In genomic region chr1:53616927-53617326, GRCh38 we compare ENCODE assay signal across 15 cellular contexts.
DNase-seq lines count a peak whose midpoint lies in the region; ATAC-seq lines count a peak whose summit lies in the region.
"Had no signal": no experiment of that assay in that cellular context is flagged by ENCODE, and none has a peak within 500 bp of the region (broad histone marks: within the 10 kb centered on the region; RNA-seq: fewer than 3 reads in every experiment).

No MANE protein-coding gene starts in this region.

- H3K27me3 Mint-ChIP-seq in activated naive CD4-positive, alpha-beta T cell treated with anti-CD3 and anti-CD28 coated beads, Interleukin-2, amount 10 ng/mL, durations not matched to agents 7 days and 5 days, result peaks cover 21% of the 10 kb centered on the region
- H3K27me3 Mint-ChIP-seq: activated naive CD8-positive, alpha-beta T cell treated with anti-CD3 and anti-CD28 coated beads for 36 hours had no signal

- no peaks in the 10 kb centered on the region for H3K36me3 Mint-ChIP-seq in activated naive CD4-positive, alpha-beta T cell treated with anti-CD3 and anti-CD28 coated beads, Interleukin-2, amount 10 ng/mL, durations not matched to agents 7 days and 5 days

- no peak overlapping the region for H3K4me3 Mint-ChIP-seq in activated naive CD4-positive, alpha-beta T cell treated with anti-CD3 and anti-CD28 coated beads, Interleukin-2, amount 10 ng/mL, durations not matched to agents 7 days and 5 days
- H3K4me3 Mint-ChIP-seq: activated CD8-positive, alpha-beta T cell treated with anti-CD3 and anti-CD28 coated beads, Interleukin-2, amount 10 ng/mL, durations not matched to agents 7 days and 5 days; activated naive CD8-positive, alpha-beta T cell treated with anti-CD3 and anti-CD28 coated beads for 36 hours had no signal

- peak; percentile 19 for DNase-seq in activated naive CD4-positive, alpha-beta T cell treated with anti-CD3 and anti-CD28 coated beads, Interleukin-2, amount 10 ng/mL, durations not matched to agents 7 days and 5 days
- DNase-seq in activated naive CD4-positive, alpha-beta T cell treated with anti-CD3 and anti-CD28 coated beads, Interleukin-2, amount 50 U/mL, for 16 hours, result no peak
- DNase-seq in activated CD8-positive, alpha-beta memory T cell treated with anti-CD3 and anti-CD28 coated beads, Interleukin-2, amount 50 U/mL, for 48 hours, result peak; percentile 34
- DNase-seq in iPS-NIHi7 (ENCODE audit: extremely low spot score) (peak; percentile 66), ureter (ENCODE audit: low spot score) (peak; percentile 37), SIG-M5 (lab: John Stamatoyannopoulos, UW) (no peak), GM03348 (ENCODE audit: low spot score) (no peak)
- DNase-seq: activated CD8-positive, alpha-beta T cell treated with anti-CD3 and anti-CD28 coated beads, Interleukin-2, amount 10 ng/mL, durations not matched to agents 7 days and 5 days; activated naive CD8-positive, alpha-beta T cell treated with anti-CD3 and anti-CD28 coated beads for 36 hours; AML-193; mucosa of descending colon; NCI-H1105 treated with DMSO at 0.1 percent for 48 hours; T-helper 9 cell had no signal

- CTCF ChIA-PET in activated naive CD4-positive, alpha-beta T cell treated with anti-CD3 and anti-CD28 coated beads, Interleukin-2, amount 10 ng/mL, durations not matched to agents 7 days and 5 days (lab: Charles Lee), result no interaction called here

- peaks cover 2% of the 10 kb centered on the region for H3K9me3 Mint-ChIP-seq in activated naive CD4-positive, alpha-beta T cell treated with anti-CD3 and anti-CD28 coated beads, Interleukin-2, amount 10 ng/mL, durations not matched to agents 7 days and 5 days

- H3K27ac Mint-ChIP-seq in activated naive CD4-positive, alpha-beta T cell treated with anti-CD3 and anti-CD28 coated beads, Interleukin-2, amount 10 ng/mL, durations not matched to agents 7 days and 5 days, result no peak overlapping the region
- H3K27ac Mint-ChIP-seq: activated CD8-positive, alpha-beta T cell treated with anti-CD3 and anti-CD28 coated beads, Interleukin-2, amount 10 ng/mL, durations not matched to agents 7 days and 5 days; activated naive CD8-positive, alpha-beta T cell treated with anti-CD3 and anti-CD28 coated beads for 36 hours had no signal

- ATAC-seq in GM18861 (IDR thresholded peaks at IDR 0.05; ENCODE audit: unreplicated experiment), result no peak
- ATAC-seq: activated CD8-positive, alpha-beta T cell treated with anti-CD3 and anti-CD28 coated beads, Interleukin-2, amount 10 ng/mL, durations not matched to agents 7 days and 5 days; gastroesophageal sphincter; mucosa of descending colon had no signal

- H3K4me1 Mint-ChIP-seq in activated naive CD4-positive, alpha-beta T cell treated with anti-CD3 and anti-CD28 coated beads, Interleukin-2, amount 10 ng/mL, durations not matched to agents 7 days and 5 days, result no peaks in the 10 kb centered on the region
- H3K4me1 Mint-ChIP-seq: activated naive CD8-positive, alpha-beta T cell treated with anti-CD3 and anti-CD28 coated beads for 36 hours had no signal

Comparison
In these comparisons a context has a peak if more than half of its experiments do, and no peak if none do; other contexts are left out.
1. DNase-seq: peak in activated naive CD4-positive, alpha-beta T cell treated with anti-CD3 and anti-CD28 coated beads, Interleukin-2, amount 10 ng/mL, durations not matched to agents 7 days and 5 days (single experiment), activated CD8-positive, alpha-beta memory T cell treated with anti-CD3 and anti-CD28 coated beads, Interleukin-2, amount 50 U/mL, for 48 hours (single experiment), iPS-NIHi7 (single experiment) and ureter (single experiment); none in activated naive CD4-positive, alpha-beta T cell treated with anti-CD3 and anti-CD28 coated beads, Interleukin-2, amount 50 U/mL, for 16 hours (single experiment), SIG-M5 (single experiment) and GM03348 (single experiment).